8 cellular contexts compared by ENCODE assay signal in genomic region chr6:170291271-170292110, GRCh38. TPM values are rescaled to one million over a fixed set of nuclear protein-coding genes. Genes with fewer than 3 reads are reported as not detected.
DNase-seq lines count a peak whose midpoint lies in the region; ATAC-seq and TF ChIP-seq lines count a peak whose summit lies in the region.

No MANE protein-coding gene starts in this region.

- intact Hi-C loops in ascending aorta (cut with DNase I) (loop anchor here (5.0 kb wide), 1 partner anchor 124 kb away; no protein-coding TSS in a partner anchor), posterior vena cava (cut with DNase I) (no loop called here)

- H3K4me1 ChIP-seq in OCI-LY1 (ENCODE audit: insufficient read depth, low read length, severe bottlenecking) (peaks cover 43% of the 10 kb centered on the region), ascending aorta (peaks cover 15 to 49% of the 10 kb centered on the region in 2 donors)

- DNase-seq in DMS79 treated with DMSO at 0.1 percent for 48 hours (lab: John Stamatoyannopoulos, UW) (peak; percentile 72), ascending aorta (ENCODE audit: low spot score in 2 of 2) (peak in 1 of 2 donors; percentile 74), hippocampal formation (lab: John Stamatoyannopoulos, UW) (peak; percentile 70 to 80), posterior vena cava (ENCODE audit: low spot score) (peak; percentile 88), cortex of kidney (lab: John Stamatoyannopoulos, UW) (no peak)

- TF ChIP-seq CTCF in OCI-LY1 (IDR thresholded peaks at IDR 0.05; ENCODE audit: low read length) (peak; percentile 31; the same call in 1 of the 2 replicates), ascending aorta (IDR thresholded peaks at IDR 0.05) (no peak)

- H3K27ac ChIP-seq in OCI-LY1 (ENCODE audit: low read depth, low read length, poor library complexity, severe bottlenecking) (no peak overlapping the region), ascending aorta (no peak overlapping the region)

- no peaks in the 10 kb centered on the region for H3K9me2 ChIP-seq in OCI-LY1 (ENCODE audit: low read depth, low read length)

- no peaks in the 10 kb centered on the region for H4K20me1 ChIP-seq in OCI-LY1 (ENCODE audit: insufficient read depth, low read length)

- H3K4me2 ChIP-seq in OCI-LY1 (ENCODE audit: low read length), result peak overlapping the region; percentile 67

- H2AFZ ChIP-seq in OCI-LY1 (ENCODE audit: low read length), result no peak overlapping the region

- ATAC-seq in HG03280 (IDR thresholded peaks at IDR 0.05; ENCODE audit: unreplicated experiment), result peak; percentile 30
- no peak for ATAC-seq in GM18519 (IDR thresholded peaks at IDR 0.05; ENCODE audit: low FRiP score, unreplicated experiment)

- 0 out of 2 replicates have a peak, but pooled peaks cover 6% of the 10 kb centered on the region for H3F3A ChIP-seq in OCI-LY1 (ENCODE audit: insufficient read depth, low read length)

- no peak overlapping the region for H3K9ac ChIP-seq in OCI-LY1 (ENCODE audit: low read length)

- no peaks in the 10 kb centered on the region for H3K36me3 ChIP-seq in OCI-LY1 (ENCODE audit: insufficient read depth, low read length)
- no peaks in the 10 kb centered on the region for H3K36me3 ChIP-seq in ascending aorta

- H3K79me2 ChIP-seq in OCI-LY1 (ENCODE audit: insufficient read depth, low read length), result no peaks in the 10 kb centered on the region

- H3K4me3 ChIP-seq in OCI-LY1 (ENCODE audit: low read depth, low read length, poor library complexity, severe bottlenecking) (peak overlapping the region; percentile 58), ascending aorta (peak overlapping the region; percentile 85 to 87)

- H3K9me3 ChIP-seq in OCI-LY1 (ENCODE audit: low read length) (no peaks in the 10 kb centered on the region), ascending aorta (no peaks in the 10 kb centered on the region)

- H3K27me3 ChIP-seq in OCI-LY1 (ENCODE audit: insufficient read depth, low read length) (peaks cover 10% of the 10 kb centered on the region), ascending aorta (peaks cover 37% of the 10 kb centered on the region)

RNA-seq across cellular contexts. Expression of gene DLL1, which starts 0.6 kb away (rescaled TPM):
- total RNA-seq in ascending aorta, result 16.5 TPM
- 10 to 100 TPM in 1 of 2 donors, 1 to 10 TPM in 1; 9.6 to 14.1 TPM for total RNA-seq in posterior vena cava

RNA-seq across cellular contexts. Expression of gene FAM120B, which starts 15.1 kb away (rescaled TPM):
- total RNA-seq in ascending aorta, result 9.9 TPM
- total RNA-seq in posterior vena cava, result 10 to 100 TPM; 18.7 to 25.3 TPM
